Comparison of ENCODE assay signal across 16 cellular contexts in genomic region chr7:109246330-109247077, GRCh38.
DNase-seq lines count a peak whose midpoint lies in the region; ATAC-seq and TF ChIP-seq lines count a peak whose summit lies in the region.
"Had no signal": no experiment of that assay in that cellular context is flagged by ENCODE, and none has a peak within 500 bp of the region (broad histone marks: within the 10 kb centered on the region; RNA-seq: fewer than 3 reads in every experiment).

No MANE protein-coding gene starts in this region.

- no peak overlapping the region for H3K4me2 ChIP-seq in GM23338
- H3K4me2 ChIP-seq: BLaER1 had no signal

- no peaks in the 10 kb centered on the region for H3K27me3 Mint-ChIP-seq in GM23338 (ENCODE audit: insufficient read depth, low read depth, poor library complexity)

- H3K36me3 Mint-ChIP-seq in GM23338 (ENCODE audit: low read depth): peaks cover 3% of the 10 kb centered on the region; the same call in 1 of the 3 replicates

- H3K9me3 Mint-ChIP-seq in GM23338: peaks cover 4% of the 10 kb centered on the region; the same call in 2 of the 3 replicates

- no peak overlapping the region for H3K4me3 ChIP-seq in GM23338
- H3K4me3 ChIP-seq in suprapubic skin: no peak overlapping the region
- H3K4me3 ChIP-seq: BLaER1, gastrocnemius medialis had no signal

- H4K20me1 ChIP-seq in GM23338 (replicated peaks; ENCODE audit: insufficient read depth): no peaks in the 10 kb centered on the region
- H4K20me1 ChIP-seq: BLaER1 had no signal

- no peaks in the 10 kb centered on the region for H3K9me3 ChIP-seq in suprapubic skin
- H3K9me3 ChIP-seq: BLaER1, gastrocnemius medialis had no signal

- no peaks in the 10 kb centered on the region; the same call in 1 of the 2 replicates for H3K9me2 ChIP-seq in GM23338 (ENCODE audit: insufficient read depth)

- no peaks in the 10 kb centered on the region for H3K79me2 ChIP-seq in GM23338 (replicated peaks; ENCODE audit: insufficient read depth)

- no peak for TF ChIP-seq POLR2A in suprapubic skin (IDR thresholded peaks at IDR 0.05)

- H3K27ac Mint-ChIP-seq in GM23338: no peak overlapping the region
- H3K27ac Mint-ChIP-seq: natural killer cell had no signal

- H3K4me3 Mint-ChIP-seq in GM23338: no peak overlapping the region
- H3K4me3 Mint-ChIP-seq: natural killer cell had no signal

- H3F3A ChIP-seq in GM23338 (replicated peaks; ENCODE audit: low read depth): no peaks in the 10 kb centered on the region

- H2AFZ ChIP-seq in GM23338: peak overlapping the region; percentile 30; the same call in 1 of the 2 replicates

- DNase-seq in GM23338 (ENCODE audit: low spot score): no peak
- DNase-seq in SW480 (ENCODE audit: low spot score): peak; percentile 2
- DNase-seq in fibroblast of gingiva (ENCODE audit: low read depth): peak; percentile 89
- peak; percentile 33 for DNase-seq in renal cortical epithelial cell (ENCODE audit: low read depth)
- DNase-seq in suprapubic skin (ENCODE audit: low spot score in 2 of 2): no peak
- no peak for DNase-seq in NCI-H524 (lab: John Stamatoyannopoulos, UW)
- no peak for DNase-seq in COR-L47 (lab: John Stamatoyannopoulos, UW)
- DNase-seq: activated CD4-positive, CD25-positive, alpha-beta regulatory T cell; DMS79 treated with DMSO at 0.1 percent for 48 hours; gastrocnemius medialis; GOT3; natural killer cell; stimulated activated CD4-positive, alpha-beta T cell treated with anti-CD3 and anti-CD28 coated beads, Interleukin-15, amount 100 ng/mL, for 24 hours had no signal

- peaks cover 2% of the 10 kb centered on the region; the same call in 1 of the 3 replicates for H3K4me1 Mint-ChIP-seq in GM23338
- H3K4me1 Mint-ChIP-seq: natural killer cell had no signal

- no peak for TF ChIP-seq EP300 in suprapubic skin (IDR thresholded peaks at IDR 0.05)

- H3K4me1 ChIP-seq in GM23338 (ENCODE audit: insufficient read depth) (no peaks in the 10 kb centered on the region), suprapubic skin (no peaks in the 10 kb centered on the region)
- H3K4me1 ChIP-seq: BLaER1, gastrocnemius medialis had no signal

- H3K27ac ChIP-seq in GM23338 (ENCODE audit: low read depth) (no peak overlapping the region), suprapubic skin (no peak overlapping the region)
- H3K27ac ChIP-seq: BLaER1, gastrocnemius medialis, RWPE1 had no signal

- 41% methylated on average over 10 of the region's 10 CpGs for WGBS in suprapubic skin

- ATAC-seq in GM23338 (no peak), HG03432 (IDR thresholded peaks at IDR 0.05; ENCODE audit: unreplicated experiment) (no peak)
- ATAC-seq: gastrocnemius medialis, natural killer cell had no signal

- no peaks in the 10 kb centered on the region for H3K36me3 ChIP-seq in GM23338 (ENCODE audit: insufficient read depth)
- no peaks in the 10 kb centered on the region for H3K36me3 ChIP-seq in suprapubic skin
- H3K36me3 ChIP-seq: BLaER1, gastrocnemius medialis had no signal

- no peaks in the 10 kb centered on the region for H3K27me3 ChIP-seq in GM23338 (ENCODE audit: insufficient read depth)
- no peaks in the 10 kb centered on the region for H3K27me3 ChIP-seq in suprapubic skin
- H3K27me3 ChIP-seq: BLaER1, gastrocnemius medialis had no signal

- no peak for TF ChIP-seq CTCF in GM23338 (conservative IDR thresholded peaks at IDR 0.05; ENCODE audit: low read depth in 2 of 2)
- TF ChIP-seq CTCF in suprapubic skin (IDR thresholded peaks at IDR 0.05): no peak

TF ChIP-seq in GM23338, 12 proteins besides CTCF, POLR2A, EP300 and RAD21:
- no peak for TF ChIP-seq ZNF462 (CRISPR knock-in tag; IDR thresholded peaks at IDR 0.05)
- no peak for TF ChIP-seq NANOG (IDR thresholded peaks at IDR 0.05; ENCODE audit: borderline replicate concordance)

Comparison
In these comparisons a context has a peak if more than half of its experiments do, and no peak if none do; other contexts are left out.
1. DNase-seq: peak in SW480 (single experiment), fibroblast of gingiva (single experiment) and renal cortical epithelial cell (single experiment); none in GM23338 (single experiment), suprapubic skin (0 of 2), NCI-H524 (0 of 2) and COR-L47 (single experiment).